Comparison of ENCODE assay signal across 27 cellular contexts in genomic region chr15:78303729-78304486, GRCh38. TPM values are rescaled to one million over a fixed set of nuclear protein-coding genes. Genes with fewer than 3 reads are reported as not detected.
DNase-seq lines count a peak whose midpoint lies in the region; ATAC-seq and TF ChIP-seq lines count a peak whose summit lies in the region.
"Had no signal": no experiment of that assay in that cellular context is flagged by ENCODE, and none has a peak within 500 bp of the region (broad histone marks: within the 10 kb centered on the region; RNA-seq: fewer than 3 reads in every experiment).

No MANE protein-coding gene starts in this region.

- peak overlapping the region; percentile 37 for H3K4me2 ChIP-seq in smooth muscle cell
- H3K4me2 ChIP-seq: SK-N-SH had no signal

- no peaks in the 10 kb centered on the region for H4K20me1 ChIP-seq in smooth muscle cell (ENCODE audit: low read depth)

- no peak overlapping the region for H3K9ac ChIP-seq in smooth muscle cell (ENCODE audit: low read depth)

- no peaks in the 10 kb centered on the region for H3F3A ChIP-seq in smooth muscle cell (ENCODE audit: low read depth)

- H3K9me3 Mint-ChIP-seq in chondrocyte (ENCODE audit: low read depth): no peaks in the 10 kb centered on the region
- H3K9me3 Mint-ChIP-seq: activated T-helper 17 cell treated with anti-CD3 and anti-CD28 coated beads, Interleukin-2, amount 50 U/mL, for 72 hours; CD4-positive, alpha-beta T cell; stimulated activated naive CD8-positive, alpha-beta T cell treated with anti-CD3 and anti-CD28 coated beads, Interleukin-15, Interleukin-2, amounts not matched to agents 100 ng/mL and 50 ng/mL, for 24 hours had no signal

- H3K36me3 ChIP-seq in smooth muscle cell (ENCODE audit: low read depth): no peaks in the 10 kb centered on the region
- H3K36me3 ChIP-seq: lower lobe of right lung, sigmoid colon, thyroid gland had no signal

- H3K4me3 ChIP-seq in smooth muscle cell: no peak overlapping the region
- H3K4me3 ChIP-seq: lower lobe of right lung, sigmoid colon, thyroid gland had no signal

- WGBS in smooth muscle cell (ENCODE audit: low lambda C conversion rate): 60% methylated on average over 16 of the region's 17 CpGs

- H3K36me3 Mint-ChIP-seq in chondrocyte (ENCODE audit: low read depth): no peaks in the 10 kb centered on the region
- H3K36me3 Mint-ChIP-seq: activated naive CD8-positive, alpha-beta T cell had no signal

- no peak overlapping the region for H2AFZ ChIP-seq in smooth muscle cell (ENCODE audit: low read depth)

- no peaks in the 10 kb centered on the region for H3K27me3 ChIP-seq in smooth muscle cell (ENCODE audit: low read depth)
- H3K27me3 ChIP-seq: thyroid gland had no signal

- H3K27me3 Mint-ChIP-seq in chondrocyte (ENCODE audit: low read depth): no peaks in the 10 kb centered on the region
- H3K27me3 Mint-ChIP-seq: stimulated activated naive CD8-positive, alpha-beta T cell treated with anti-CD3 and anti-CD28 coated beads, Interleukin-15, Interleukin-2, amounts not matched to agents 100 ng/mL and 50 ng/mL, for 24 hours had no signal

- H3K9me3 ChIP-seq in smooth muscle cell (replicated peaks; ENCODE audit: low read depth): no peaks in the 10 kb centered on the region
- H3K9me3 ChIP-seq: lower lobe of right lung, sigmoid colon, SK-N-SH, thyroid gland had no signal

- H3K4me3 Mint-ChIP-seq in chondrocyte (ENCODE audit: unreplicated experiment): peak overlapping the region; percentile 51
- H3K4me3 Mint-ChIP-seq: activated naive CD8-positive, alpha-beta T cell; activated T-helper 17 cell treated with anti-CD3 and anti-CD28 coated beads, Interleukin-2, amount 50 U/mL, for 72 hours; CD4-positive, alpha-beta T cell; stimulated activated naive CD8-positive, alpha-beta T cell treated with anti-CD3 and anti-CD28 coated beads, Interleukin-15, Interleukin-2, amounts not matched to agents 100 ng/mL and 50 ng/mL, for 24 hours had no signal

- ATAC-seq in HG02678 (IDR thresholded peaks at IDR 0.05; ENCODE audit: unreplicated experiment) (no peak), GM21367 (IDR thresholded peaks at IDR 0.05; ENCODE audit: unreplicated experiment) (no peak)
- ATAC-seq: activated T-helper 17 cell treated with anti-CD3 and anti-CD28 coated beads, Interleukin-2, amount 50 U/mL, for 72 hours; lower lobe of right lung had no signal

- no peak overlapping the region for H3K27ac Mint-ChIP-seq in chondrocyte (ENCODE audit: unreplicated experiment)
- H3K27ac Mint-ChIP-seq: activated naive CD8-positive, alpha-beta T cell; activated T-helper 17 cell treated with anti-CD3 and anti-CD28 coated beads, Interleukin-2, amount 50 U/mL, for 72 hours; CD4-positive, alpha-beta T cell; stimulated activated naive CD8-positive, alpha-beta T cell treated with anti-CD3 and anti-CD28 coated beads, Interleukin-15, Interleukin-2, amounts not matched to agents 100 ng/mL and 50 ng/mL, for 24 hours had no signal

- TF ChIP-seq CTCF in chondrocyte (IDR thresholded peaks at IDR 0.05) (no peak), smooth muscle cell (IDR thresholded peaks at IDR 0.05; ENCODE audit: borderline replicate concordance, insufficient read depth, poor library complexity, severe bottlenecking) (peak; percentile 13)

- H3K4me1 Mint-ChIP-seq in chondrocyte (ENCODE audit: low read depth): peaks cover 50% of the 10 kb centered on the region

- peaks cover 5% of the 10 kb centered on the region for H3K4me1 ChIP-seq in smooth muscle cell (ENCODE audit: low read depth)

- peaks cover under 1% of the 10 kb centered on the region for H3K79me2 ChIP-seq in smooth muscle cell (ENCODE audit: low read depth)

- no peak overlapping the region for H3K27ac ChIP-seq in smooth muscle cell (ENCODE audit: low read depth)
- H3K27ac ChIP-seq: 22Rv1, lower lobe of right lung, sigmoid colon had no signal

- DNase-seq in DMS53 (lab: John Stamatoyannopoulos, UW) (peak; percentile 36), DMS53 treated with DMSO at 0.1 percent for 48 hours (lab: John Stamatoyannopoulos, UW; ENCODE audit: unreplicated experiment) (no peak), NCI-H69 (lab: John Stamatoyannopoulos, UW) (peak; percentile 63), chondrocyte (ENCODE audit: low spot score) (no peak), smooth muscle cell (lab: John Stamatoyannopoulos, UW; ENCODE audit: unreplicated experiment) (no peak)
- no peak for DNase-seq in activated T-cell treated with anti-CD3 and anti-CD28 coated beads, Interleukin-2, amount 50 U/mL, for 1 hour
- DNase-seq: activated CD8-positive, alpha-beta memory T cell treated with anti-CD3 and anti-CD28 coated beads, Interleukin-2, amount 50 U/mL, for 4 hours; caudate nucleus; CD4-positive, alpha-beta T cell; kidney; lower lobe of right lung; NCI-H510A treated with DMSO at 0.1 percent for 48 hours; posterior cingulate gyrus; sigmoid colon; SK-N-SH; stimulated activated CD4-positive, alpha-beta T cell treated with anti-CD3 and anti-CD28 coated beads, Interleukin-15, amount 100 ng/mL, for 24 hours; thyroid gland had no signal

RNA-seq across cellular contexts. Expression of gene SKIC8, which starts 4.5 kb away (rescaled TPM):
- total RNA-seq in chondrocyte: 35.1 to 52.8 TPM (median 39.9 TPM) in 3 replicates
- 63.6 and 67.4 TPM in 2 replicates for total RNA-seq in smooth muscle cell
- polyA plus RNA-seq in smooth muscle cell: 64.5 and 72.9 TPM in 2 replicates

RNA-seq across cellular contexts. Expression of gene CRABP1, which starts 36.2 kb away (rescaled TPM):
- total RNA-seq in chondrocyte (not detected in 3 replicates), smooth muscle cell (1.2 and 12.9 TPM in 2 replicates)
- polyA plus RNA-seq in smooth muscle cell: 1.8 and 8.8 TPM in 2 replicates
- total RNA-seq: activated T-helper 17 cell treated with anti-CD3 and anti-CD28 coated beads, Interleukin-2, amount 50 U/mL, for 72 hours; CD4-positive, alpha-beta T cell; dermis microvascular lymphatic vessel endothelial cell; endothelial cell of umbilical vein; glomerular endothelial cell; kidney; lower lobe of right lung; M059J had no signal

RNA-seq across cellular contexts. Expression of gene DNAJA4, which starts 39.5 kb away (rescaled TPM):
- 0.26 to 0.27 TPM in 2 of 3 replicates, not detected in the other for total RNA-seq in chondrocyte
- 2.7 and 3.2 TPM in 2 replicates for total RNA-seq in smooth muscle cell
- polyA plus RNA-seq in smooth muscle cell: 4.0 and 5.8 TPM in 2 replicates

Comparison
In these comparisons a context has a peak if more than half of its experiments do, and no peak if none do; other contexts are left out.
1. DNase-seq: peak in DMS53 (single experiment) and NCI-H69 (single experiment); none in DMS53 treated with DMSO at 0.1 percent for 48 hours (single experiment), chondrocyte (single experiment), smooth muscle cell (single experiment) and activated T-cell treated with anti-CD3 and anti-CD28 coated beads, Interleukin-2, amount 50 U/mL, for 1 hour (single experiment).